13 cellular contexts compared by ENCODE assay signal in genomic region chr9:112489039-112489546, GRCh38. TPM values are rescaled to one million over a fixed set of nuclear protein-coding genes. Genes with fewer than 3 reads are reported as not detected.
DNase-seq lines count a peak whose midpoint lies in the region; ATAC-seq, FAIRE-seq and TF ChIP-seq lines count a peak whose summit lies in the region.
"Had no signal": no experiment of that assay in that cellular context is flagged by ENCODE, and none has a peak within 500 bp of the region (broad histone marks: within the 10 kb centered on the region; RNA-seq: fewer than 3 reads in every experiment).

No MANE protein-coding gene starts in this region.

- H3K36me3 Mint-ChIP-seq in astrocyte (ENCODE audit: low read depth, unreplicated experiment) (peaks cover 9% of the 10 kb centered on the region), mesothelial cell of epicardium (peaks cover 19% of the 10 kb centered on the region)

- H3K9me3 Mint-ChIP-seq in astrocyte (ENCODE audit: unreplicated experiment) (peaks cover under 1% of the 10 kb centered on the region), mesothelial cell of epicardium (peaks cover 15% of the 10 kb centered on the region)

- TF ChIP-seq POLR2A in GM12891 (IDR thresholded peaks at IDR 0.05; ENCODE audit: low read depth, low read length): no peak

- TF ChIP-seq CTCF in DND-41 (IDR thresholded peaks at IDR 0.05; ENCODE audit: borderline replicate concordance, extremely low read depth, low read length, poor library complexity, severe bottlenecking) (no peak), astrocyte (IDR thresholded peaks at IDR 0.05; ENCODE audit: insufficient read depth, low read depth, low read length) (no peak), mesothelial cell of epicardium (IDR thresholded peaks at IDR 0.05; ENCODE audit: unreplicated experiment) (no peak)

- peaks cover 9% of the 10 kb centered on the region for H3K9me3 ChIP-seq in DND-41 (ENCODE audit: insufficient read depth, low read length, severe bottlenecking)
- H3K9me3 ChIP-seq in MG63: no peaks in the 10 kb centered on the region
- H3K9me3 ChIP-seq in astrocyte (ENCODE audit: insufficient read depth, low read depth, low read length): no peaks in the 10 kb centered on the region
- H3K9me3 ChIP-seq: colonic mucosa had no signal

- H3K4me3 Mint-ChIP-seq in astrocyte (ENCODE audit: unreplicated experiment) (peak overlapping the region; percentile 35), mesothelial cell of epicardium (peak overlapping the region; percentile 41)
- H3K4me3 Mint-ChIP-seq: stimulated activated memory B cell treated with anti-CD40 and anti-IgM and Interleukin-4, amounts not matched to agents 10 μg/mL and 1 μg/mL and 100 μg/mL, for 72 hours had no signal

- H3K4me3 ChIP-seq in DND-41 (ENCODE audit: low read depth in 1 of 2, low read length in 2 of 2) (no peak overlapping the region; a peak in 1 of 4 replicates), MG63 (peak overlapping the region; percentile 4; the same call in 1 of the 2 replicates), astrocyte (ENCODE audit: insufficient read depth, low read depth, low read length) (no peak overlapping the region)
- H3K4me3 ChIP-seq: colonic mucosa had no signal

- FAIRE-seq in astrocyte (lab: Jason Lieb, UNC) (no peak), GM12891 (lab: Jason Lieb, UNC) (no peak)

- H3K79me2 ChIP-seq in DND-41 (ENCODE audit: insufficient read depth, low read length) (peaks cover 80% of the 10 kb centered on the region), astrocyte (ENCODE audit: insufficient read depth, low read length) (peaks cover 27% of the 10 kb centered on the region)

- no peak overlapping the region for H3K27ac ChIP-seq in DND-41 (ENCODE audit: low read length)
- no peak overlapping the region for H3K27ac ChIP-seq in astrocyte (ENCODE audit: low read depth, low read length)
- H3K27ac ChIP-seq: colonic mucosa had no signal

- H3K4me1 Mint-ChIP-seq in astrocyte (ENCODE audit: low read depth, unreplicated experiment): peaks cover 28% of the 10 kb centered on the region
- H3K4me1 Mint-ChIP-seq in mesothelial cell of epicardium: peaks cover 39% of the 10 kb centered on the region

- DNase-seq in DND-41: no peak
- no peak for DNase-seq in MG63
- DNase-seq in astrocyte (ENCODE audit: low read depth): no peak
- DNase-seq in mesothelial cell of epicardium (ENCODE audit: low spot score in 2 of 2, unreplicated experiment in 2 of 2): no peak
- DNase-seq in GM12891 (ENCODE audit: insufficient read length, low spot score): no peak
- DNase-seq: activated gamma-delta T cell, colonic mucosa, NCI-H1105 had no signal

- H3K36me3 ChIP-seq in DND-41 (ENCODE audit: insufficient read depth, low read length): peaks cover 27% of the 10 kb centered on the region
- no peaks in the 10 kb centered on the region; the same call in 1 of the 2 replicates for H3K36me3 ChIP-seq in MG63
- no peaks in the 10 kb centered on the region for H3K36me3 ChIP-seq in astrocyte (ENCODE audit: insufficient read depth, low read length)
- H3K36me3 ChIP-seq: colonic mucosa had no signal

- H3K9ac ChIP-seq in DND-41 (ENCODE audit: low read depth, low read length) (peak overlapping the region; percentile 89; the same call in 1 of the 2 replicates), astrocyte (ENCODE audit: low read length) (no peak overlapping the region)

- H4K20me1 ChIP-seq in DND-41 (ENCODE audit: insufficient read depth, low read length): peaks cover 4% of the 10 kb centered on the region; the same call in 1 of the 2 replicates
- no peaks in the 10 kb centered on the region for H4K20me1 ChIP-seq in astrocyte (ENCODE audit: insufficient read depth, low read length)

- H3K27me3 ChIP-seq in DND-41 (ENCODE audit: insufficient read depth, low read length, poor library complexity) (no peaks in the 10 kb centered on the region), MG63 (no peaks in the 10 kb centered on the region), astrocyte (ENCODE audit: insufficient read depth, low read length) (no peaks in the 10 kb centered on the region)
- H3K27me3 ChIP-seq: colonic mucosa had no signal

- peak overlapping the region; percentile 48 for H3K27ac Mint-ChIP-seq in astrocyte (ENCODE audit: unreplicated experiment)
- H3K27ac Mint-ChIP-seq in mesothelial cell of epicardium: peak overlapping the region; percentile 81
- H3K27ac Mint-ChIP-seq: stimulated activated memory B cell treated with anti-CD40 and anti-IgM and Interleukin-4, amounts not matched to agents 10 μg/mL and 1 μg/mL and 100 μg/mL, for 72 hours had no signal

- ATAC-seq in DND-41 (ENCODE audit: insufficient read depth, low read depth): no peak
- ATAC-seq in HG03571 (IDR thresholded peaks at IDR 0.05; ENCODE audit: unreplicated experiment): no peak
- ATAC-seq in HG03342 (IDR thresholded peaks at IDR 0.05; ENCODE audit: unreplicated experiment): no peak
- no peak for ATAC-seq in HG03175 (IDR thresholded peaks at IDR 0.05; ENCODE audit: unreplicated experiment)
- ATAC-seq: HCT116; stimulated activated memory B cell treated with anti-CD40 and anti-IgM and Interleukin-4, amounts not matched to agents 10 μg/mL and 1 μg/mL and 100 μg/mL, for 72 hours had no signal

- H3K4me1 ChIP-seq in DND-41 (ENCODE audit: insufficient read depth, low read length): peaks cover 35% of the 10 kb centered on the region
- peaks cover 5% of the 10 kb centered on the region for H3K4me1 ChIP-seq in astrocyte (ENCODE audit: insufficient read depth, low read length)
- H3K4me1 ChIP-seq: colonic mucosa had no signal

- H3K4me2 ChIP-seq in DND-41 (ENCODE audit: insufficient read depth, low read length) (peak overlapping the region; percentile 79), astrocyte (ENCODE audit: low read length) (peak overlapping the region; percentile 9)

- H3K27me3 Mint-ChIP-seq in astrocyte (ENCODE audit: low read depth, unreplicated experiment): no peaks in the 10 kb centered on the region
- no peaks in the 10 kb centered on the region for H3K27me3 Mint-ChIP-seq in mesothelial cell of epicardium (ENCODE audit: low read depth)
- H3K27me3 Mint-ChIP-seq: stimulated activated memory B cell treated with anti-CD40 and anti-IgM and Interleukin-4, amounts not matched to agents 10 μg/mL and 1 μg/mL and 100 μg/mL, for 72 hours had no signal

- H2AFZ ChIP-seq in DND-41 (ENCODE audit: low read depth, low read length): no peak overlapping the region
- H2AFZ ChIP-seq in astrocyte (ENCODE audit: low read depth, low read length): no peak overlapping the region

TF ChIP-seq in GM12891, 5 proteins besides CTCF, POLR2A, EP300 and RAD21:
- TF ChIP-seq POLR2AphosphoS5 (IDR thresholded peaks at IDR 0.05; ENCODE audit: low read depth, low read length): no peak
- no peak for TF ChIP-seq SPI1 (IDR thresholded peaks at IDR 0.05; ENCODE audit: low read depth, low read length)
- TF ChIP-seq POU2F2 (IDR thresholded peaks at IDR 0.05; ENCODE audit: low read depth, low read length): no peak
- no peak for TF ChIP-seq PAX5 (IDR thresholded peaks at IDR 0.05; ENCODE audit: insufficient read depth, low read length, severe bottlenecking)
- TF ChIP-seq TAF1 (IDR thresholded peaks at IDR 0.05; ENCODE audit: low read depth, low read length): no peak

RNA-seq across cellular contexts. Expression of gene KIAA1958, which starts 2.5 kb away (rescaled TPM):
- 0.07 and 1.1 TPM in 2 replicates for total RNA-seq in MG63 (2014; rRNA removed; shearing (Covaris generic); ENCODE audit: low replicate concordance)
- 10.4 and 12.0 TPM in 2 replicates for total RNA-seq in astrocyte
- total RNA-seq in mesothelial cell of epicardium: 26.9 to 28.3 TPM (median 26.9 TPM) in 3 replicates
- polyA plus RNA-seq in GM12891 (2012; ENCODE audit: low read depth, missing spikeins): 2.4 TPM
